Comparison of ENCODE assay signal across 17 cellular contexts in the genomic region with DNA sequence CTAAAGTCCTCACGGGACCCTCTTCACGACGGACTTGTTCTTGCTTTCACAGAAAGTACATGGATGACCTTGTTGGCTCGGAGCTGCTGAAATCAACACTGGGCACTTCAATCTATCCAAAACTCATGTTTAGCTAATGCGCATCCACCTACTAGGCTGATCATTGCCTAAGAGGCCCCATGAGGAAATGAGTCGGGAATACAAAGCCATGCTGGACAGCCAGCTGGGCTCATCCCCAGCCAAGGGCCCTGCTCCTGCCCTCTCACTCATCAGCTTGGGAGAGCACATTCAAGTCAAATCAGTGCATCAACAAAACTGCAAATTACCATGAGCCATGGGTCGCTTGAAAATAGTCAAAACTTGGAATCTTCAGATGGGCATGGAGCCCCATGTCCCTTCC. TPM values are rescaled to one million over a fixed set of nuclear protein-coding genes. Genes with fewer than 3 reads are reported as not detected.
"Had no signal": no experiment of that assay in that cellular context is flagged by ENCODE, and none has a peak within 500 bp of the region (broad histone marks: within the 10 kb centered on the region; RNA-seq: fewer than 3 reads in every experiment).

No MANE protein-coding gene starts in this region.

- H3K9me3 Mint-ChIP-seq: activated naive CD4-positive, alpha-beta T cell treated with anti-CD3 and anti-CD28 coated beads, Interleukin-2, amount 50 U/mL, for 72 hours; stimulated activated effector memory CD8-positive, alpha-beta T cell treated with anti-CD3 and anti-CD28 coated beads, Interleukin-12 subunit alpha, Interleukin-12 subunit beta, amount 100 ng/mL, for 72 hours; T-helper 1 cell treated with Interleukin-12 subunit alpha and Interleukin-12 subunit beta and Interleukin-4 antibody, amounts not matched to agents 30 μg/mL and 1 μg/mL, for 36 hours had no signal

- H3K36me3 ChIP-seq: adrenal gland, cardiac muscle cell, esophagus squamous epithelium, left ventricle myocardium inferior, right atrium auricular region, thyroid gland had no signal

- DNase-seq: activated gamma-delta T cell, dermis blood vessel endothelial cell, esophagus squamous epithelium had no signal

- H3K27ac Mint-ChIP-seq: progenitor cell of endocrine pancreas; stimulated activated effector memory CD8-positive, alpha-beta T cell treated with anti-CD3 and anti-CD28 coated beads, Interleukin-12 subunit alpha, Interleukin-12 subunit beta, amount 100 ng/mL, for 72 hours; T-helper 1 cell treated with Interleukin-12 subunit alpha and Interleukin-12 subunit beta and Interleukin-4 antibody, amounts not matched to agents 30 μg/mL and 1 μg/mL, for 36 hours had no signal

- H3K4me1 ChIP-seq: thyroid gland had no signal

- H3K4me3 Mint-ChIP-seq: stimulated activated effector memory CD8-positive, alpha-beta T cell treated with anti-CD3 and anti-CD28 coated beads, Interleukin-12 subunit alpha, Interleukin-12 subunit beta, amount 100 ng/mL, for 72 hours; T-helper 1 cell treated with Interleukin-12 subunit alpha and Interleukin-12 subunit beta and Interleukin-4 antibody, amounts not matched to agents 30 μg/mL and 1 μg/mL, for 36 hours had no signal

- H3K27me3 ChIP-seq: adrenal gland, right atrium auricular region, thyroid gland had no signal

- H3K27ac ChIP-seq: cardiac muscle cell, esophagus squamous epithelium, left ventricle myocardium inferior, right atrium auricular region, skin epidermis, thyroid gland had no signal

- H3K4me3 ChIP-seq: adrenal gland, cardiac muscle cell, esophagus squamous epithelium, left ventricle myocardium inferior, right atrium auricular region, skin epidermis, thyroid gland had no signal

- H3K9me3 ChIP-seq: adrenal gland, esophagus squamous epithelium, left ventricle myocardium inferior, right atrium auricular region, thyroid gland had no signal

RNA-seq across cellular contexts. Expression of gene HEYL, which starts 14.8 kb away (rescaled TPM):
- total RNA-seq: endothelial cell of umbilical vein, mononuclear cell had no signal
- polyA plus RNA-seq: endothelial cell of umbilical vein, neural cell had no signal

RNA-seq across cellular contexts. Expression of gene NT5C1A, which starts 17.6 kb away (rescaled TPM):
- total RNA-seq: cardiac muscle cell, dermis blood vessel endothelial cell, endothelial cell of umbilical vein, esophagus squamous epithelium, progenitor cell of endocrine pancreas had no signal
- polyA plus RNA-seq: endothelial cell of umbilical vein, neural cell had no signal

RNA-seq across cellular contexts. Expression of gene HPCAL4, which starts 36.9 kb away (rescaled TPM):
- total RNA-seq: chondrocyte, endothelial cell of umbilical vein, progenitor cell of endocrine pancreas had no signal
- polyA plus RNA-seq: endothelial cell of umbilical vein had no signal
